In genomic region chr2:230942920-230943896, GRCh38 we compare ENCODE assay signal across 8 cellular contexts. TPM values are rescaled to one million over a fixed set of nuclear protein-coding genes. Genes with fewer than 3 reads are reported as not detected.
DNase-seq lines count a peak whose midpoint lies in the region; ATAC-seq, FAIRE-seq and TF ChIP-seq lines count a peak whose summit lies in the region.

No MANE protein-coding gene starts in this region.

- H3K9me3 Mint-ChIP-seq in osteocyte (ENCODE audit: unreplicated experiment) = no peaks in the 10 kb centered on the region

- no peaks in the 10 kb centered on the region for H3K79me2 ChIP-seq in DOHH2 (ENCODE audit: control insufficient read depth, low read length)

- H3K27me3 Mint-ChIP-seq in osteocyte (ENCODE audit: unreplicated experiment) = peaks cover 4% of the 10 kb centered on the region

- H3K27me3 ChIP-seq in DOHH2 (ENCODE audit: control insufficient read depth, low read length) (peaks cover 28% of the 10 kb centered on the region), suprapubic skin (peaks cover 3% of the 10 kb centered on the region)

- H3K4me3 Mint-ChIP-seq in osteocyte (ENCODE audit: unreplicated experiment) = no peak overlapping the region

- no peak for FAIRE-seq in urothelium cell line (lab: Jason Lieb, UNC)

- H3K27ac Mint-ChIP-seq in osteocyte (ENCODE audit: unreplicated experiment) = no peak overlapping the region

- no peaks in the 10 kb centered on the region for H3F3A ChIP-seq in DOHH2 (ENCODE audit: control insufficient read depth, insufficient read depth)

- TF ChIP-seq POLR2A in suprapubic skin (IDR thresholded peaks at IDR 0.05) = no peak

- no peaks in the 10 kb centered on the region for H4K20me1 ChIP-seq in DOHH2 (ENCODE audit: control insufficient read depth, insufficient read depth, low read depth, low read length)

- H3K4me3 ChIP-seq in DOHH2 (ENCODE audit: low read length) (0 out of 2 replicates have a peak overlapping the region, but pooled peaks have one; percentile 24), suprapubic skin (no peak overlapping the region)

- peak overlapping the region; percentile 16; the same call in 1 of the 2 replicates for H3K4me2 ChIP-seq in DOHH2 (ENCODE audit: low read length)

- H3K36me3 ChIP-seq in DOHH2 (ENCODE audit: control insufficient read depth, low read length) (no peaks in the 10 kb centered on the region), suprapubic skin (no peaks in the 10 kb centered on the region)

- no peaks in the 10 kb centered on the region for H3K9me3 ChIP-seq in DOHH2 (ENCODE audit: control insufficient read depth, insufficient read depth, low read length)
- H3K9me3 ChIP-seq in suprapubic skin = no peaks in the 10 kb centered on the region

- WGBS in suprapubic skin = 48% methylated on average over 18 of the region's 19 CpGs

- no peak for TF ChIP-seq CTCF in DOHH2 (IDR thresholded peaks at IDR 0.05; ENCODE audit: low read depth, low read length, poor library complexity, severe bottlenecking)
- no peak for TF ChIP-seq CTCF in suprapubic skin (IDR thresholded peaks at IDR 0.05)
- TF ChIP-seq CTCF in osteocyte (IDR thresholded peaks at IDR 0.05) = no peak

- ATAC-seq in GM19452 (IDR thresholded peaks at IDR 0.05; ENCODE audit: unreplicated experiment) (peak; percentile 72), HG03354 (IDR thresholded peaks at IDR 0.05; ENCODE audit: poor library complexity, severe bottlenecking, unreplicated experiment) (peak; percentile 59)

- H3K36me3 Mint-ChIP-seq in osteocyte (ENCODE audit: unreplicated experiment) = no peaks in the 10 kb centered on the region

- DNase-seq in activated T-helper 9 cell treated with anti-CD3 and anti-CD28 coated beads, Interleukin-2, amount 50 U/mL, for 16 hours (ENCODE audit: low read depth) = peak; percentile 28
- DNase-seq in pons (ENCODE audit: low spot score) (peak; percentile 51), urothelium cell line (ENCODE audit: low spot score) (no peak), suprapubic skin (ENCODE audit: low spot score in 2 of 2) (no peak), osteocyte (ENCODE audit: extremely low spot score, unreplicated experiment) (no peak)

- H3K9me2 ChIP-seq in DOHH2 (replicated peaks; ENCODE audit: control insufficient read depth, low read length) = no peaks in the 10 kb centered on the region

- H3K4me1 ChIP-seq in DOHH2 (ENCODE audit: control insufficient read depth, low read length) (peaks cover 5% of the 10 kb centered on the region), suprapubic skin (peaks cover 3% of the 10 kb centered on the region)

- H3K27ac ChIP-seq in DOHH2 (ENCODE audit: low read depth, low read length) = no peak overlapping the region
- no peak overlapping the region for H3K27ac ChIP-seq in suprapubic skin

- H3K4me1 Mint-ChIP-seq in osteocyte (ENCODE audit: unreplicated experiment) = no peaks in the 10 kb centered on the region

- TF ChIP-seq EP300 in suprapubic skin (IDR thresholded peaks at IDR 0.05) = no peak

RNA-seq across cellular contexts. Expression of gene GPR55, which starts 18.2 kb away (rescaled TPM):
- total RNA-seq in suprapubic skin (1 to 10 TPM in 1 of 4 donors, under 1 TPM in 1, not detected in 2; 0.72 to 1.2 TPM), osteocyte (not detected in 2 replicates)

RNA-seq across cellular contexts. Expression of gene SPATA3, which starts 52.7 kb away (rescaled TPM):
- total RNA-seq in suprapubic skin = not detected
- not detected in 2 replicates for total RNA-seq in osteocyte

Comparison
In these comparisons a context has a peak if more than half of its experiments do, and no peak if none do; other contexts are left out.
1. DNase-seq: peak in activated T-helper 9 cell treated with anti-CD3 and anti-CD28 coated beads, Interleukin-2, amount 50 U/mL, for 16 hours (single experiment) and pons (single experiment); none in urothelium cell line (single experiment), suprapubic skin (0 of 2) and osteocyte (single experiment).